Comparison of ENCODE assay signal across 29 cellular contexts in the genomic region with DNA sequence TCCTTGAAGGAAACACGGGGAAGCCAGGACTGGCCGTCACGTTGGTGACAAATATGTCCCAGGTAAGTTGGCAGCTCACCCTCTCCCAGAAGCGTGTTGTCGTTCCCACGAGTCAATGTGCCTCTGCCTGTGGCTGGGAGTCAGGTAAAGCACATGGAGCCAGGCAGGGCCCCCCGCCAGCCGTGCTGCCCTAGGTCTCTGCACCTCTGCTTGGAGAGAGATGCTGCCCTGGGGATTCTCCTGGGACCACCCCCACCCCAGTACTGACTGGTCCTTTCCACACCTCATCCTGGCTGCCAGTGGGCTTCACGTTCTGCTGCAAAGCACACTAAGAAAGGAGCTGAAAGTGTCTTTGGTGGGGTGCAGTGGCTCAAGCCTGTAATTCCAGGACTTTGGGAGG. TPM values are rescaled to one million over a fixed set of nuclear protein-coding genes. Genes with fewer than 3 reads are reported as not detected.
DNase-seq lines count a peak whose midpoint lies in the region; ATAC-seq, FAIRE-seq and TF ChIP-seq lines count a peak whose summit lies in the region.
"Had no signal": no experiment of that assay in that cellular context is flagged by ENCODE, and none has a peak within 500 bp of the region (broad histone marks: within the 10 kb centered on the region; RNA-seq: fewer than 3 reads in every experiment).

No MANE protein-coding gene starts in this region.

- H3K4me3 ChIP-seq in H7 (ENCODE audit: insufficient read depth, low read depth, low read length), result no peak overlapping the region
- no peak overlapping the region for H3K4me3 ChIP-seq in K562
- H3K4me3 ChIP-seq in spleen, result no peak overlapping the region
- H3K4me3 ChIP-seq in upper lobe of right lung, result no peak overlapping the region
- H3K4me3 ChIP-seq in left ventricle myocardium inferior, result no peak overlapping the region
- H3K4me3 ChIP-seq: BLaER1, GM12878 had no signal

- H3K9me3 ChIP-seq in K562 (replicated peaks; ENCODE audit: control insufficient read depth, insufficient read depth, low read depth, low read length) (peaks cover 5% of the 10 kb centered on the region), spleen (peaks cover 0 to 13% (median 6%) of the 10 kb centered on the region in 8 donors), upper lobe of right lung (no peaks in the 10 kb centered on the region), left ventricle myocardium inferior (replicated peaks) (peaks cover 13% of the 10 kb centered on the region)
- H3K9me3 ChIP-seq: BE2C had no signal

- FAIRE-seq in K562 (lab: Jason Lieb, UNC), result no peak
- FAIRE-seq: A204.1, GM12878, GM12892, GM19239 had no signal

- CTCF ChIA-PET in K562 (lab: Yijun Ruan, JAX; ENCODE audit: low intra/inter-chr PET ratio), result no interaction called here

- WGBS in K562 (ENCODE audit: insufficient coverage, low coverage, missing lambda C conversion rate), result 5% methylated on average over 9 of the region's 9 CpGs
- WGBS in spleen, 5 donors, result 81 to 96% (median 89%) methylated on average over 6 to 9 of the region's 9 CpGs

- ATAC-seq in K562, result no peak
- ATAC-seq in upper lobe of right lung, result no peak
- ATAC-seq in GM21367 (IDR thresholded peaks at IDR 0.05; ENCODE audit: unreplicated experiment), result no peak
- ATAC-seq: GM12878 had no signal

- in situ Hi-C loops in K562 (cut with MboI), result no loop called here

- DNase-seq in H7 (peak; percentile 16), K562 (ENCODE audit: extremely low read depth in 1 of 4, low spot score in 3 of 4) (no peak), spleen (peak; percentile 56), upper lobe of right lung (peak; percentile 39), dermis blood vessel endothelial cell (no peak), left ventricle myocardium inferior (no peak), NCI-H1417 treated with DMSO at 0.1 percent for 48 hours (lab: John Stamatoyannopoulos, UW) (no peak)
- DNase-seq: 8988T; ACHN; BE2C; C1 segment of cervical spinal cord; CD4-positive, alpha-beta memory T cell; CD4-positive, CD25-positive, alpha-beta regulatory T cell; CD8-positive, alpha-beta memory T cell; COR-L47; DMS 273 treated with DMSO at 0.1 percent for 48 hours; DMS153; DMS53; DMS79; DND-41; EL; GDM1 had no signal

- no TSS peak for BruUV-seq in K562 (replicated peaks; lab: Mats Ljungman, UMichigan)

- TF ChIP-seq POLR2A in K562 (conservative IDR thresholded peaks at IDR 0.05), result no peak
- TF ChIP-seq POLR2A in spleen (IDR thresholded peaks at IDR 0.05), result no peak

- TF ChIP-seq RAD21 in K562 (CRISPR knock-in tag; conservative IDR thresholded peaks at IDR 0.05 in 1 of 2, IDR thresholded peaks at IDR 0.05 in 1 of 2), result no peak

- H3K27ac ChIP-seq in K562 (ENCODE audit: extremely low read depth, low read depth, low read length), result no peak overlapping the region
- H3K27ac ChIP-seq in spleen, result no peak overlapping the region
- no peak overlapping the region for H3K27ac ChIP-seq in upper lobe of right lung
- H3K27ac ChIP-seq in left ventricle myocardium inferior (replicated peaks), result no peak overlapping the region
- H3K27ac ChIP-seq: BLaER1 had no signal

- H2AFZ ChIP-seq in K562 (ENCODE audit: low read depth, low read length), result peak overlapping the region; percentile 4; the same call in 1 of the 2 replicates

- POLR2A ChIA-PET in K562 (lab: Yijun Ruan, JAX), result no interaction called here

- no peaks in the 10 kb centered on the region for H3K9me1 ChIP-seq in K562 (ENCODE audit: control insufficient read depth, insufficient read depth, low read length)

- TF ChIP-seq EP300 in K562 (IDR thresholded peaks at IDR 0.05; ENCODE audit: low read length), result no peak

- H3K4me1 ChIP-seq in K562 (replicated peaks in 1 of 2; ENCODE audit: control insufficient read depth in 2 of 2, insufficient read depth in 2 of 2, low read length in 2 of 2), result no peaks in the 10 kb centered on the region; a peak in 1 of 5 replicates
- H3K4me1 ChIP-seq in spleen, result no peaks in the 10 kb centered on the region
- no peaks in the 10 kb centered on the region for H3K4me1 ChIP-seq in upper lobe of right lung
- H3K4me1 ChIP-seq in left ventricle myocardium inferior, result no peaks in the 10 kb centered on the region

- H4K20me1 ChIP-seq in K562 (replicated peaks; ENCODE audit: control insufficient read depth, insufficient read depth, low read length), result no peaks in the 10 kb centered on the region
- H4K20me1 ChIP-seq: BLaER1 had no signal

- no peak overlapping the region for H3K4me2 ChIP-seq in K562 (ENCODE audit: insufficient read depth, low read length)
- H3K4me2 ChIP-seq: BLaER1 had no signal

- TF ChIP-seq CTCF in K562 (IDR thresholded peaks at IDR 0.05 in 2 of 3, conservative IDR thresholded peaks at IDR 0.05 in 1 of 3; ENCODE audit: insufficient read depth in 2 of 3, low read depth in 1 of 3, low read length in 3 of 3), result no peak
- TF ChIP-seq CTCF in spleen (IDR thresholded peaks at IDR 0.05 in 8 of 11, conservative IDR thresholded peaks at IDR 0.05 in 3 of 11), result no peak
- no peak for TF ChIP-seq CTCF in upper lobe of right lung (IDR thresholded peaks at IDR 0.05)
- no peak for TF ChIP-seq CTCF in left ventricle myocardium inferior (IDR thresholded peaks at IDR 0.05; ENCODE audit: borderline replicate concordance)

- H3K27me3 ChIP-seq in H7 (ENCODE audit: control insufficient read depth, insufficient read depth, low read length), result no peaks in the 10 kb centered on the region
- H3K27me3 ChIP-seq in K562 (ENCODE audit: control insufficient read depth in 2 of 2, insufficient read depth in 2 of 2, low read length in 2 of 2), result no peaks in the 10 kb centered on the region; a peak in 1 of 5 replicates
- no peaks in the 10 kb centered on the region for H3K27me3 ChIP-seq in spleen (replicated peaks in 1 of 7)
- H3K27me3 ChIP-seq in upper lobe of right lung, result no peaks in the 10 kb centered on the region
- no peaks in the 10 kb centered on the region for H3K27me3 ChIP-seq in left ventricle myocardium inferior (ENCODE audit: low read depth)
- H3K27me3 ChIP-seq: BE2C, BLaER1 had no signal

- H3K79me2 ChIP-seq in K562 (ENCODE audit: control insufficient read depth, insufficient read depth, low read length), result no peaks in the 10 kb centered on the region

- intact Hi-C loops in K562 (cut with micrococcal nuclease) (no loop called here), spleen (cut with DNase I; ENCODE audit: low total_unique reads) (no loop called here), upper lobe of right lung (cut with DNase I) (no loop called here), left ventricle myocardium inferior (cut with micrococcal nuclease) (no loop called here)

- peaks cover 18% of the 10 kb centered on the region for H3K36me3 ChIP-seq in H7 (replicated peaks; ENCODE audit: control insufficient read depth, insufficient read depth, low read length)
- no peaks in the 10 kb centered on the region for H3K36me3 ChIP-seq in K562 (ENCODE audit: control insufficient read depth, insufficient read depth, low read length)
- H3K36me3 ChIP-seq in spleen, result peaks cover 0 to 8% (median 0%) of the 10 kb centered on the region in 6 donors
- H3K36me3 ChIP-seq in upper lobe of right lung, result no peaks in the 10 kb centered on the region
- H3K36me3 ChIP-seq in left ventricle myocardium inferior, result peaks cover 10% of the 10 kb centered on the region

- no peak overlapping the region; a peak in 1 of 4 replicates for H3K9ac ChIP-seq in K562 (ENCODE audit: insufficient read depth in 1 of 2, low read depth in 2 of 2, low read length in 2 of 2)
- H3K9ac ChIP-seq: BLaER1 had no signal

RNA-seq across cellular contexts. Expression of gene ZNF114, which starts 9.9 kb away (rescaled TPM):
- total RNA-seq in H7 (2014; rRNA removed; shearing (Covaris generic)), result 12.8 and 17.9 TPM in 2 replicates
- not detected in 2 replicates for total RNA-seq in K562 (2011; cell fraction: chromatin; rRNA removed; ENCODE audit: low replicate concordance)
- total RNA-seq in K562 (2011; cell fraction: nucleolus; rRNA removed), result not detected in 2 replicates
- total RNA-seq in K562 (2011; cell fraction: nucleoplasm; rRNA removed), result not detected in 2 replicates
- total RNA-seq in K562 (2014; rRNA removed) (not detected in 2 replicates), K562 (2014; rRNA removed; fragmentation: Illumina TruSeq; extraction: Trizol) (not detected in 2 replicates), K562 (2015; rRNA removed; fragmentation: Illumina TruSeq; extraction: Trizol) (not detected in 2 replicates), K562 (2021) (not detected in 2 replicates), spleen (1 to 10 TPM in 5 of 7 donors, under 1 TPM in 2; 0.54 to 2.3 (median 1.1) TPM), upper lobe of right lung (1.8 TPM), dermis blood vessel endothelial cell (0.34 and 0.84 TPM in 2 replicates), left ventricle myocardium inferior (0.55 TPM)
- polyA plus RNA-seq in K562 (2011; rRNA removed) (not detected in 2 replicates), K562 (2014; fragmentation: Illumina TruSeq; extraction: Trizol) (not detected in 2 replicates), K562 (2014; fragmentation: Nextera tagmentation; extraction: Ambion mirVana) (not detected), K562 (2014; rRNA removed) (not detected in 2 replicates), spleen (under 1 TPM; 0.28 to 0.90 (median 0.36) TPM)
- not detected in 2 replicates for polyA plus RNA-seq in K562 (2011; cell fraction: cytosol; rRNA removed)
- polyA plus RNA-seq in K562 (2011; cell fraction: nucleus; rRNA removed), result not detected in 2 replicates
- not detected in 2 replicates for polyA plus RNA-seq in K562 (2012)
- not detected in 2 replicates for polyA minus RNA-seq in K562 (2011; rRNA and poly(A)+ RNA removed)
- not detected in 2 replicates for polyA minus RNA-seq in K562 (2011; cell fraction: cytosol; rRNA and poly(A)+ RNA removed)
- polyA minus RNA-seq in K562 (2011; cell fraction: nucleus; rRNA and poly(A)+ RNA removed), result not detected in 2 replicates
- total RNA-seq: CD4-positive, CD25-positive, alpha-beta regulatory T cell had no signal
- polyA plus RNA-seq: CD14-positive monocyte; CD4-positive, alpha-beta memory T cell; CD4-positive, CD25-positive, alpha-beta regulatory T cell; CD8-positive, alpha-beta memory T cell had no signal

RNA-seq across cellular contexts. Expression of gene CARD8, which starts 24.0 kb away (rescaled TPM):
- total RNA-seq in H7 (2014; rRNA removed; shearing (Covaris generic)), result 0.55 and 1.1 TPM in 2 replicates
- total RNA-seq in K562 (2011; cell fraction: chromatin; rRNA removed; ENCODE audit: low replicate concordance), result 58.7 and 125 TPM in 2 replicates
- total RNA-seq in K562 (2011; cell fraction: nucleolus; rRNA removed), result 30.7 and 35.2 TPM in 2 replicates
- 52.3 and 75.5 TPM in 2 replicates for total RNA-seq in K562 (2011; cell fraction: nucleoplasm; rRNA removed)
- 9.9 and 11.5 TPM in 2 replicates for total RNA-seq in K562 (2014; rRNA removed)
- total RNA-seq in K562 (2014; rRNA removed; fragmentation: Illumina TruSeq; extraction: Trizol), result 25.2 and 26.4 TPM in 2 replicates
- 22.0 and 23.8 TPM in 2 replicates for total RNA-seq in K562 (2015; rRNA removed; fragmentation: Illumina TruSeq; extraction: Trizol)
- 16.0 and 18.6 TPM in 2 replicates for total RNA-seq in K562 (2021)
- 16.0 and 20.8 TPM in 2 replicates for polyA plus RNA-seq in K562 (2011; rRNA removed)
- polyA plus RNA-seq in K562 (2011; cell fraction: cytosol; rRNA removed), result 8.3 and 10.2 TPM in 2 replicates
- polyA plus RNA-seq in K562 (2011; cell fraction: nucleus; rRNA removed), result 61.8 and 88.2 TPM in 2 replicates
- 16.8 and 17.4 TPM in 2 replicates for polyA plus RNA-seq in K562 (2012)
- 18.3 and 25.5 TPM in 2 replicates for polyA plus RNA-seq in K562 (2014; fragmentation: Illumina TruSeq; extraction: Trizol)
- 10 to 100 TPM; 17.4 to 18.3 TPM for polyA plus RNA-seq in K562 (2014; fragmentation: Nextera tagmentation; extraction: Ambion mirVana)
- polyA plus RNA-seq in K562 (2014; rRNA removed), result 20.6 and 23.1 TPM in 2 replicates
- 22.6 and 27.3 TPM in 2 replicates for polyA minus RNA-seq in K562 (2011; rRNA and poly(A)+ RNA removed)
- 6.9 and 7.1 TPM in 2 replicates for polyA minus RNA-seq in K562 (2011; cell fraction: cytosol; rRNA and poly(A)+ RNA removed)
- polyA minus RNA-seq in K562 (2011; cell fraction: nucleus; rRNA and poly(A)+ RNA removed), result 27.2 and 38.7 TPM in 2 replicates
- 100 to 1,000 TPM; 147 to 238 (median 178) TPM for total RNA-seq in spleen
- 10 to 100 TPM; 61.8 to 83.8 (median 71.2) TPM for polyA plus RNA-seq in spleen
- 88.2 TPM for total RNA-seq in upper lobe of right lung
- 104 and 112 TPM in 2 replicates for total RNA-seq in dermis blood vessel endothelial cell
- total RNA-seq in left ventricle myocardium inferior, result 33.3 TPM

RNA-seq across cellular contexts. Expression of gene EMP3, which starts 45.6 kb away (rescaled TPM):
- 29.9 and 57.5 TPM in 2 replicates for total RNA-seq in H7 (2014; rRNA removed; shearing (Covaris generic))
- 94.2 and 300 TPM in 2 replicates for total RNA-seq in K562 (2011; cell fraction: chromatin; rRNA removed; ENCODE audit: low replicate concordance)
- total RNA-seq in K562 (2011; cell fraction: nucleolus; rRNA removed), result 624 and 788 TPM in 2 replicates
- total RNA-seq in K562 (2011; cell fraction: nucleoplasm; rRNA removed), result 425 and 454 TPM in 2 replicates
- total RNA-seq in K562 (2014; rRNA removed) (137 and 194 TPM in 2 replicates), K562 (2014; rRNA removed; fragmentation: Illumina TruSeq; extraction: Trizol) (184 and 204 TPM in 2 replicates), K562 (2015; rRNA removed; fragmentation: Illumina TruSeq; extraction: Trizol) (386 and 393 TPM in 2 replicates), K562 (2021) (296 and 321 TPM in 2 replicates), spleen (10 to 100 TPM; 33.2 to 95.8 (median 73.2) TPM), upper lobe of right lung (87.8 TPM), dermis blood vessel endothelial cell (4.0 and 7.3 TPM in 2 replicates), left ventricle myocardium inferior (32.1 TPM)
- polyA plus RNA-seq in K562 (2011; rRNA removed) (355 and 448 TPM in 2 replicates), K562 (2014; fragmentation: Illumina TruSeq; extraction: Trizol) (308 and 333 TPM in 2 replicates), K562 (2014; fragmentation: Nextera tagmentation; extraction: Ambion mirVana) (100 to 1,000 TPM; 123 to 227 TPM), K562 (2014; rRNA removed) (314 and 369 TPM in 2 replicates), spleen (100 to 1,000 TPM in 2 of 3 donors, 10 to 100 TPM in 1; 89.5 to 149 (median 122) TPM)
- polyA plus RNA-seq in K562 (2011; cell fraction: cytosol; rRNA removed), result 690 and 1,312 TPM in 2 replicates
- polyA plus RNA-seq in K562 (2011; cell fraction: nucleus; rRNA removed), result 177 and 267 TPM in 2 replicates
- polyA plus RNA-seq in K562 (2012), result 325 and 506 TPM in 2 replicates
- 191 and 276 TPM in 2 replicates for polyA minus RNA-seq in K562 (2011; rRNA and poly(A)+ RNA removed)
- 149 and 202 TPM in 2 replicates for polyA minus RNA-seq in K562 (2011; cell fraction: cytosol; rRNA and poly(A)+ RNA removed)
- polyA minus RNA-seq in K562 (2011; cell fraction: nucleus; rRNA and poly(A)+ RNA removed), result 51.7 and 64.9 TPM in 2 replicates

Comparison
In these comparisons a context has a peak if more than half of its experiments do, and no peak if none do; other contexts are left out.
1. DNase-seq: peak in H7 (single experiment), spleen (single experiment) and upper lobe of right lung (single experiment); none in K562 (0 of 4), dermis blood vessel endothelial cell (single experiment), left ventricle myocardium inferior (single experiment) and NCI-H1417 treated with DMSO at 0.1 percent for 48 hours (single experiment).